In the genomic region with DNA sequence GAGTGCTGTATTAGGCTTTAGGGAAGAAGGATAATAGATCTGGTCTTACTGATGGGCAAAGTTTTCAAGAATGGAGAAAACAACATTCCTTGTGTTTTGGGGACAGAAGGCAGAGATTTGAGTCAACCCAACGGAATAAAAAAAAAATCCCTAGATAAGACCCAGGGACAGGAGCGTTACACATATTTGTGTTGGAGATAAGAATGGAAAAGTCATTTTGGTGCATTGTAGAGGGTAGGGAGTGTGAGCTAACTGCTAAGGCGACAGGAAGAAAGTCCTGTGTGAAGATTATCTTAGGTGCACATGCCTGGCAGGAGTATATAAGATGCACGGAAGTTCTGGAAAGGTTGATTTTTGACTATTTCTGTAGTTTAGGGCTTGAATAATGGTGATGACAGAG, we compare ENCODE assay signal across 11 cellular contexts.
"Had no signal": no experiment of that assay in that cellular context is flagged by ENCODE, and none has a peak within 500 bp of the region (broad histone marks: within the 10 kb centered on the region; RNA-seq: fewer than 3 reads in every experiment).

No MANE protein-coding gene starts in this region.

- H3K9me3 Mint-ChIP-seq: GM23338 had no signal

- H3K27me3 Mint-ChIP-seq: IgD-negative memory B cell had no signal

- H3K27ac ChIP-seq: HL-60, KMS-11 had no signal

- H3K4me1 Mint-ChIP-seq: IgD-negative memory B cell had no signal

- H3K4me1 ChIP-seq: HAP-1 had no signal

- H3K9me3 ChIP-seq: HAP-1 had no signal

- H3K27ac Mint-ChIP-seq: GM23338, HFFc6 had no signal

- H3K4me3 Mint-ChIP-seq: GM23338, HFFc6, IgD-negative memory B cell had no signal

- H3K9ac ChIP-seq: KMS-11 had no signal

- H3K4me2 ChIP-seq: GM23338, KMS-11 had no signal

- DNase-seq: H7, HFFc6, Karpas-422, KBM-7 had no signal

- H3K36me3 Mint-ChIP-seq: IgD-negative memory B cell had no signal

- ATAC-seq: GM23338, HCT116, HepG2 had no signal

- H3K36me3 ChIP-seq: HAP-1 had no signal

- H3K4me3 ChIP-seq: GM23338, HAP-1 had no signal
